ENCODE assay signal across 11 cellular contexts in the genomic region with DNA sequence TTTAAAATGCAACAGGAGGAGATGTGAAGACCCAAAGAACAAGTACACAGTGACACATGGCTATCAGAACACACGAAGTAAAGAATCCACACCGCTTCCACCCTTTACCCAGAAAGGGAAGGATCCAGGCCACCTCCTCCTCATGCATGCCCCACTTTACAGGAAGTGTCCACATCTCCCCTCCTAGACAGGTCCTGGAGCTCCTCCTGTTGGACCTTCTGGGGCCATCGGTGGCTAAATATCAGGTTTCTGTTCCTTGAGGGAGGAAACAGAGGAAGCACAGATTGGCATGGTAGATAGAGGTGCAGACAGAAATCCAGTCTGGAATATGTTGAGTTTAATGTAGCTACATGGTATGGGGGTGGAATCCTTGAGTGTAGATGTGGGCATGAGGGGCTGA. TPM values are rescaled to one million over a fixed set of nuclear protein-coding genes. Genes with fewer than 3 reads are reported as not detected.
DNase-seq lines count a peak whose midpoint lies in the region; ATAC-seq and TF ChIP-seq lines count a peak whose summit lies in the region.
"Had no signal": no experiment of that assay in that cellular context is flagged by ENCODE, and none has a peak within 500 bp of the region (broad histone marks: within the 10 kb centered on the region; RNA-seq: fewer than 3 reads in every experiment).

No MANE protein-coding gene starts in this region.

- H3K4me1 Mint-ChIP-seq in nephron (peaks cover 32% of the 10 kb centered on the region), type B pancreatic cell (ENCODE audit: unreplicated experiment) (peaks cover 53% of the 10 kb centered on the region)

- H3K27me3 Mint-ChIP-seq in nephron (ENCODE audit: low read depth) = no peaks in the 10 kb centered on the region
- no peaks in the 10 kb centered on the region for H3K27me3 Mint-ChIP-seq in type B pancreatic cell
- H3K27me3 Mint-ChIP-seq: activated T-cell treated with anti-CD3 and anti-CD28 coated beads, Interleukin-2, amount 50 U/mL, for 24 hours; dendritic cell treated with granulocyte-macrophage colony-stimulating factor and Interleukin-4, amounts not matched to agents 40 ng/mL and 50 ng/mL, for 4 days had no signal

- no peak for TF ChIP-seq POLR2A in erythroblast (IDR thresholded peaks at IDR 0.05; ENCODE audit: low read length)

- H3K9me3 Mint-ChIP-seq in nephron = no peaks in the 10 kb centered on the region
- no peaks in the 10 kb centered on the region for H3K9me3 Mint-ChIP-seq in type B pancreatic cell
- H3K9me3 Mint-ChIP-seq: activated T-cell treated with anti-CD3 and anti-CD28 coated beads, Interleukin-2, amount 50 U/mL, for 24 hours; dendritic cell treated with granulocyte-macrophage colony-stimulating factor and Interleukin-4, amounts not matched to agents 40 ng/mL and 50 ng/mL, for 4 days had no signal

- H3K4me3 ChIP-seq in choroid plexus epithelial cell (ENCODE audit: low read depth, low read length) = no peak overlapping the region
- H3K4me3 ChIP-seq: SJCRH30 had no signal

- peak overlapping the region; percentile 18 to 40 (median 26) for H3K27ac Mint-ChIP-seq in nephron
- no peak overlapping the region for H3K27ac Mint-ChIP-seq in type B pancreatic cell
- H3K27ac Mint-ChIP-seq: activated T-cell treated with anti-CD3 and anti-CD28 coated beads, Interleukin-2, amount 50 U/mL, for 24 hours; dendritic cell treated with granulocyte-macrophage colony-stimulating factor and Interleukin-4, amounts not matched to agents 40 ng/mL and 50 ng/mL, for 4 days had no signal

- H3K4me3 Mint-ChIP-seq in nephron (no peak overlapping the region), type B pancreatic cell (no peak overlapping the region)
- H3K4me3 Mint-ChIP-seq: activated T-cell treated with anti-CD3 and anti-CD28 coated beads, Interleukin-2, amount 50 U/mL, for 24 hours; dendritic cell treated with granulocyte-macrophage colony-stimulating factor and Interleukin-4, amounts not matched to agents 40 ng/mL and 50 ng/mL, for 4 days had no signal

- peak; percentile 50 for DNase-seq in DMS 273 (lab: John Stamatoyannopoulos, UW; ENCODE audit: unreplicated experiment)
- no peak for DNase-seq in DMS 273 treated with DMSO at 0.1 percent for 48 hours (lab: John Stamatoyannopoulos, UW)
- peak; percentile 64 for DNase-seq in MV-4-11 (lab: John Stamatoyannopoulos, UW)
- DNase-seq in choroid plexus epithelial cell (ENCODE audit: low read depth) = peak; percentile 79
- DNase-seq in type B pancreatic cell (ENCODE audit: extremely low spot score, unreplicated experiment) = no peak
- no peak for DNase-seq in erythroblast (lab: John Stamatoyannopoulos, UW)
- DNase-seq: activated T-cell treated with anti-CD3 and anti-CD28 coated beads, Interleukin-2, amount 50 U/mL, for 24 hours had no signal

- H3K36me3 Mint-ChIP-seq in nephron (ENCODE audit: low read depth) (peaks cover 40% of the 10 kb centered on the region), type B pancreatic cell (peaks cover 25% of the 10 kb centered on the region)

- ATAC-seq in GM21619 (IDR thresholded peaks at IDR 0.05; ENCODE audit: unreplicated experiment) = no peak

- peak; percentile 72 for TF ChIP-seq CTCF in choroid plexus epithelial cell (conservative IDR thresholded peaks at IDR 0.05; ENCODE audit: low read depth, low read length)
- peak in 1 of 3 experiments; percentile 9 for TF ChIP-seq CTCF in nephron (IDR thresholded peaks at IDR 0.05; ENCODE audit: unreplicated experiment in 3 of 3)
- no peak for TF ChIP-seq CTCF in type B pancreatic cell (conservative IDR thresholded peaks at IDR 0.05)

RNA-seq across cellular contexts. Expression of a gene that starts 10.9 kb away (rescaled TPM):
- 26.0 and 47.0 TPM in 2 replicates for total RNA-seq in type B pancreatic cell (ENCODE audit: low replicate concordance)

RNA-seq across cellular contexts. Expression of a gene that starts 49.4 kb away (rescaled TPM):
- total RNA-seq in type B pancreatic cell (ENCODE audit: low replicate concordance) = 5.6 and 6.3 TPM in 2 replicates

Comparison
In these comparisons a context has a peak if more than half of its experiments do, and no peak if none do; other contexts are left out.
1. DNase-seq: peak in DMS 273 (single experiment), MV-4-11 (single experiment) and choroid plexus epithelial cell (single experiment); none in DMS 273 treated with DMSO at 0.1 percent for 48 hours (single experiment), type B pancreatic cell (single experiment) and erythroblast (0 of 2).